ENCODE assay signal across 11 cellular contexts in the genomic region with DNA sequence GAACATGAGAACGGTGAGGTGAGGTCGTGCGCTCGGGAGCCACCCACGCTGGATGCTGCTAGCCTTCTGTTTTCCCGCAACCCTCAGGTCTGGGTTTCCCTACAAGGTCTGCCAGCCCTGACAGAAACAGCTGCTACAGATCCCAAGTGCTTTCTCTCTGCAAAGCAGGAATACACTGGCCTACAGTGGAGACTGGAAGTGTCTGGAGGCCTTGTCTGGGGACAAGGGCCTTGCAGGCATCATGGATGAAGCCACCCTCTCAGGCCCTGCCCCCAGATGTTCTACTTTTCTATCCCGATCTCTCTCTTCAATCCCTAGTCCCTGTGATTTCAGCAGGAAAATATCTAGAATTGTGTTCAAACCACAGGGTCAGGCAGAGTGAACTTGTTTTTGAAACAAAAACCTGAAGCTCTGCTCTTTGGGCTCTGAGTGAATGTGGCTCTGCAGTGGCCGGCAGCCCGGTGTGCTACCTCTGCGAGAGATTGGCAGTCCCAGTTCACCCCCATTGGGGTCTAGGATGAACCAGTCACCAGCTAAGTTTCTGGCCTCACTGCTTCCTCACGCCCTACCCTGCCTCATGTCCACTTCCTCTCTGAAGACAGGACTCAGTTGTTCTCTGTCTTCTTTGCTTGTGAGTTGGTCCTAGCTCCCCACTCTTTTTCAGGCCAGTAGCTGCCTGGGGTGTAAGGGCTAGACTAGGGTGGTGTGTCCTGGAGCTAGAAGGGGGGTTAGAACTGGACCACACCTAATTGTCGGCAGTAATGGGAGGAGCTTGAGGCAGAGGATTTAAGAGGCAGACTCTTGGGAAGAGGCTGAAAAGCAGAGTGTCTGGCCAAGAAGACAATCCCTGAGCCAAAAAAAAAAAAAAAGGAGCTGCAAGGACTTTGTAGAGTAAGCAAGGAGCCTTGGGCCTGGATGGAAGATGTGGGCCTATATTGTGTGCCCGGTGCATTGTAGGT.
DNase-seq lines count a peak whose midpoint lies in the region; ATAC-seq lines count a peak whose summit lies in the region.
"Had no signal": no experiment of that assay in that cellular context is flagged by ENCODE, and none has a peak within 500 bp of the region (broad histone marks: within the 10 kb centered on the region; RNA-seq: fewer than 3 reads in every experiment).

No MANE protein-coding gene starts in this region.

- ATAC-seq in left ventricle myocardium superior (peak; percentile 83), sciatic nerve (peak; percentile 84), GM19395 (IDR thresholded peaks at IDR 0.05; ENCODE audit: unreplicated experiment) (no peak), HG02759 (IDR thresholded peaks at IDR 0.05; ENCODE audit: unreplicated experiment) (no peak)

- DNase-seq in GM03348 (ENCODE audit: low spot score) (peak; percentile 40), astrocyte of the hippocampus (ENCODE audit: low read depth, low spot score) (peak; percentile 29), left ventricle myocardium superior (no peak), sciatic nerve (ENCODE audit: low spot score) (no peak), DMS53 (lab: John Stamatoyannopoulos, UW) (no peak), DMS53 treated with DMSO at 0.1 percent for 48 hours (lab: John Stamatoyannopoulos, UW; ENCODE audit: unreplicated experiment) (no peak)
- DNase-seq: activated CD4-positive, alpha-beta T cell treated with anti-CD3 and anti-CD28 coated beads, Interleukin-2, amount 50 U/mL, for 48 hours; NCI-H1436; OCI-M1 had no signal

- intact Hi-C loops in left ventricle myocardium superior (cut with micrococcal nuclease) = no loop called here
- intact Hi-C loops in sciatic nerve (cut with DNase I) = no loop called here

Comparison
In these comparisons a context has a peak if more than half of its experiments do, and no peak if none do; other contexts are left out.
1. DNase-seq: peak in GM03348 (single experiment) and astrocyte of the hippocampus (single experiment); none in left ventricle myocardium superior (single experiment), sciatic nerve (single experiment), DMS53 (single experiment) and DMS53 treated with DMSO at 0.1 percent for 48 hours (single experiment).
2. ATAC-seq: peak in left ventricle myocardium superior (single experiment) and sciatic nerve (single experiment); none in GM19395 (single experiment) and HG02759 (single experiment).